In genomic region chr7:129188892-129189660, GRCh38 we compare ENCODE assay signal across 9 cellular contexts. TPM values are rescaled to one million over a fixed set of nuclear protein-coding genes. Genes with fewer than 3 reads are reported as not detected.
DNase-seq lines count a peak whose midpoint lies in the region; ATAC-seq, FAIRE-seq and TF ChIP-seq lines count a peak whose summit lies in the region.
"Had no signal": no experiment of that assay in that cellular context is flagged by ENCODE, and none has a peak within 500 bp of the region (broad histone marks: within the 10 kb centered on the region; RNA-seq: fewer than 3 reads in every experiment).

No MANE protein-coding gene starts in this region.

- no peaks in the 10 kb centered on the region for H3K9me3 ChIP-seq in SK-N-MC (ENCODE audit: low read depth, low read length)
- H3K9me3 ChIP-seq in pancreas = no peaks in the 10 kb centered on the region

- FAIRE-seq in pancreas (lab: Jason Lieb, UNC) = no peak
- FAIRE-seq: G401.6 had no signal

- H3K4me1 ChIP-seq in foreskin keratinocyte (peaks cover 14% of the 10 kb centered on the region), pancreas (peaks cover 0 to 4% (median 0%) of the 10 kb centered on the region in 3 donors)

- WGBS in pancreas, 2 donors = 1 to 2% methylated on average over 59 to 83 of the region's 83 CpGs

- intact Hi-C loops in pancreas (cut with DNase I) = no loop called here

- DNase-seq in NCI-H748 (lab: John Stamatoyannopoulos, UW; ENCODE audit: unreplicated experiment) (peak; percentile 41), NCI-H748 treated with DMSO at 0.1 percent for 48 hours (lab: John Stamatoyannopoulos, UW) (no peak), SK-N-MC (ENCODE audit: low read depth, low spot score) (no peak), foreskin keratinocyte (no peak), pancreas (peak in 3 of 6 donors; percentile 25 to 80 (median 69)), NCI-H2171 treated with DMSO at 0.1 percent for 48 hours (lab: John Stamatoyannopoulos, UW) (no peak)
- no peak for DNase-seq in stimulated activated CD8-positive, alpha-beta memory T cell treated with anti-CD3 and anti-CD28 coated beads, Interleukin-4, amount 100 ng/mL, for 48 hours

- H3K27me3 ChIP-seq in foreskin keratinocyte = peaks cover 6% of the 10 kb centered on the region
- no peaks in the 10 kb centered on the region for H3K27me3 ChIP-seq in pancreas

- H3K4me3 ChIP-seq in SK-N-MC = peak overlapping the region; percentile 95
- peak overlapping the region; percentile 40 to 87 (median 81) for H3K4me3 ChIP-seq in pancreas

- TF ChIP-seq CTCF in foreskin keratinocyte (conservative IDR thresholded peaks at IDR 0.05) = no peak
- TF ChIP-seq CTCF in pancreas (IDR thresholded peaks at IDR 0.05) = no peak

- H3K36me3 ChIP-seq in SK-N-MC (ENCODE audit: insufficient read depth, low read length) = peaks cover 6% of the 10 kb centered on the region; the same call in 1 of the 2 replicates
- no peaks in the 10 kb centered on the region for H3K36me3 ChIP-seq in pancreas

- ATAC-seq in foreskin keratinocyte (peak; percentile 20), pancreas (peak; percentile 58 to 75 (median 73)), HG02981 (IDR thresholded peaks at IDR 0.05; ENCODE audit: unreplicated experiment) (no peak)

- H3K27ac ChIP-seq in SK-N-MC (peak overlapping the region; percentile 68), foreskin keratinocyte (peak overlapping the region; percentile 26), pancreas (peak overlapping the region in 1 of 4 donors; percentile 10)

- peak overlapping the region; percentile 95 for H3K9ac ChIP-seq in SK-N-MC (ENCODE audit: insufficient read length)

RNA-seq across cellular contexts. Expression of gene SMO, which starts 0.6 kb away (rescaled TPM):
- 10.9 and 11.4 TPM in 2 replicates for total RNA-seq in foreskin keratinocyte
- polyA plus RNA-seq in foreskin keratinocyte = 9.5 and 9.8 TPM in 2 replicates
- total RNA-seq in pancreas = 10 to 100 TPM in 1 of 6 donors, 1 to 10 TPM in 5; 2.6 to 13.4 (median 4.3) TPM
- polyA plus RNA-seq in pancreas = 1 to 10 TPM; 4.0 to 6.9 TPM

RNA-seq across cellular contexts. Expression of gene AHCYL2, which starts 35.8 kb away (rescaled TPM):
- total RNA-seq in foreskin keratinocyte (9.2 and 12.0 TPM in 2 replicates), pancreas (10 to 100 TPM; 11.5 to 16.8 (median 13.7) TPM)
- polyA plus RNA-seq in foreskin keratinocyte (3.0 and 3.2 TPM in 2 replicates), pancreas (1 to 10 TPM; 5.1 to 8.7 TPM)

RNA-seq across cellular contexts. Expression of gene TSPAN33, which starts 44.6 kb away (rescaled TPM):
- total RNA-seq in foreskin keratinocyte (1.4 and 4.5 TPM in 2 replicates), pancreas (10 to 100 TPM in 5 of 6 donors, 1 to 10 TPM in 1; 6.9 to 37.9 (median 18.0) TPM)
- polyA plus RNA-seq in foreskin keratinocyte (1.6 and 4.5 TPM in 2 replicates), pancreas (10 to 100 TPM; 11.2 to 14.2 TPM)
